ENCODE assay signal across 8 cellular contexts in genomic region chr1:91804546-91805023, GRCh38.
A peak's percentile ranks its signal among the peaks of the same experiment; 100 is the strongest.
DNase-seq lines count a peak whose midpoint lies in the region; ATAC-seq and TF ChIP-seq lines count a peak whose summit lies in the region.

No MANE protein-coding gene starts in this region.

- no peak for TF ChIP-seq CTCF in CD8-positive, alpha-beta T cell (IDR thresholded peaks at IDR 0.05)
- no peak for TF ChIP-seq CTCF in gastroesophageal sphincter (IDR thresholded peaks at IDR 0.05)

- H3K9me3 ChIP-seq in CD8-positive, alpha-beta T cell (ENCODE audit: low read length) = no peaks in the 10 kb centered on the region
- no peaks in the 10 kb centered on the region for H3K9me3 ChIP-seq in gastroesophageal sphincter

- TF ChIP-seq POLR2A in gastroesophageal sphincter (IDR thresholded peaks at IDR 0.05) = no peak

- CTCF ChIA-PET in CD8-positive, alpha-beta T cell (lab: Charles Lee) = interaction anchor here (1.4 to 3.5 kb wide), 2 partner anchors 13 to 292 kb away, joined by 5 to 15 read pairs; no protein-coding TSS in a partner anchor

- H3K27me3 Mint-ChIP-seq in CD8-positive, alpha-beta T cell (ENCODE audit: low read depth) = no peaks in the 10 kb centered on the region

- H3K36me3 ChIP-seq in CD8-positive, alpha-beta T cell (ENCODE audit: insufficient read depth, low read length) = no peaks in the 10 kb centered on the region
- no peaks in the 10 kb centered on the region for H3K36me3 ChIP-seq in gastroesophageal sphincter

- peak overlapping the region; percentile 51 for H3K4me3 ChIP-seq in CD8-positive, alpha-beta T cell (ENCODE audit: low read depth, low read length)
- no peak overlapping the region for H3K4me3 ChIP-seq in gastroesophageal sphincter

- TF ChIP-seq EP300 in gastroesophageal sphincter (IDR thresholded peaks at IDR 0.05) = no peak

- H3K36me3 Mint-ChIP-seq in CD8-positive, alpha-beta T cell = no peaks in the 10 kb centered on the region

- POLR2A ChIA-PET in CD8-positive, alpha-beta T cell (lab: Charles Lee) = interaction anchor here (0.7 to 3.5 kb wide), 4 partner anchors 9 to 81 kb away, joined by 3 to 13 read pairs (median 4); partner anchors contain the start of gene TGFBR3

- 75 to 100% methylated on average over 2 to 4 of the region's 13 CpGs for WGBS in gastroesophageal sphincter (ENCODE audit: low coverage in 1 of 2), 2 donors

- peak overlapping the region; percentile 97 for H3K27ac Mint-ChIP-seq in CD8-positive, alpha-beta T cell

- peak overlapping the region; percentile 70 for H3K4me3 Mint-ChIP-seq in CD8-positive, alpha-beta T cell

- peaks cover 31% of the 10 kb centered on the region for H3K4me1 ChIP-seq in CD8-positive, alpha-beta T cell (ENCODE audit: insufficient read depth, low read length)
- H3K4me1 ChIP-seq in gastroesophageal sphincter = peaks cover 31 to 88% (median 53%) of the 10 kb centered on the region in 3 donors

- H3K9me3 Mint-ChIP-seq in CD8-positive, alpha-beta T cell = no peaks in the 10 kb centered on the region

- H3K27me3 ChIP-seq in CD8-positive, alpha-beta T cell (ENCODE audit: insufficient read depth, low read length) = no peaks in the 10 kb centered on the region
- H3K27me3 ChIP-seq in gastroesophageal sphincter = no peaks in the 10 kb centered on the region

- peak; percentile 67 for ATAC-seq in CD8-positive, alpha-beta T cell
- peak; percentile 29 for ATAC-seq in HG03565 (IDR thresholded peaks at IDR 0.05; ENCODE audit: unreplicated experiment)
- ATAC-seq in gastroesophageal sphincter = no peak
- no peak for ATAC-seq in HG03520 (IDR thresholded peaks at IDR 0.05; ENCODE audit: unreplicated experiment)
- no peak for ATAC-seq in GM21526 (IDR thresholded peaks at IDR 0.05; ENCODE audit: low FRiP score, unreplicated experiment)

- DNase-seq in CD8-positive, alpha-beta T cell = peak; percentile 62 to 96 (median 79)
- DNase-seq in activated CD8-positive, alpha-beta memory T cell treated with anti-CD3 and anti-CD28 coated beads, Interleukin-2, amount 50 U/mL, for 1 hour (ENCODE audit: extremely low read depth) = peak; percentile 90
- DNase-seq in stimulated activated CD8-positive, alpha-beta memory T cell treated with anti-CD3 and anti-CD28 coated beads, Interleukin-4, amount 100 ng/mL, for 48 hours = peak; percentile 85
- no peak for DNase-seq in NCI-H446 (lab: John Stamatoyannopoulos, UW)

- peak overlapping the region; percentile 98 for H3K27ac ChIP-seq in CD8-positive, alpha-beta T cell (ENCODE audit: low read depth, low read length)
- peak overlapping the region; percentile 6 to 74 (median 72) for H3K27ac ChIP-seq in gastroesophageal sphincter

- peaks cover 53% of the 10 kb centered on the region for H3K4me1 Mint-ChIP-seq in CD8-positive, alpha-beta T cell (ENCODE audit: low read depth)

- intact Hi-C loops in CD8-positive, alpha-beta T cell (cut with DNase I, micrococcal nuclease) = loop anchor here (1.0 to 10.0 kb wide), 13 partner anchors 72 to 1160 kb away; partner anchors contain the start of genes DIPK1A (in 2 of the 2), GFI1 (in 2 of the 2), RPL5 (in 2 of the 2) and CDC7 (in 1 of the 2)

Comparison
In these comparisons a context has a peak if more than half of its experiments do, and no peak if none do; other contexts are left out.
1. ATAC-seq: peak in CD8-positive, alpha-beta T cell (single experiment) and HG03565 (single experiment); none in gastroesophageal sphincter (single experiment), HG03520 (single experiment) and GM21526 (single experiment).
2. DNase-seq: peak in CD8-positive, alpha-beta T cell (7 of 7), activated CD8-positive, alpha-beta memory T cell treated with anti-CD3 and anti-CD28 coated beads, Interleukin-2, amount 50 U/mL, for 1 hour (single experiment) and stimulated activated CD8-positive, alpha-beta memory T cell treated with anti-CD3 and anti-CD28 coated beads, Interleukin-4, amount 100 ng/mL, for 48 hours (single experiment); none in NCI-H446 (0 of 2).